Comparison of ENCODE assay signal across 25 cellular contexts in genomic region chr1:158053276-158053675, GRCh38. TPM values are rescaled to one million over a fixed set of nuclear protein-coding genes. Genes with fewer than 3 reads are reported as not detected.
DNase-seq lines count a peak whose midpoint lies in the region; ATAC-seq, FAIRE-seq and TF ChIP-seq lines count a peak whose summit lies in the region.
"Had no signal": no experiment of that assay in that cellular context is flagged by ENCODE, and none has a peak within 500 bp of the region (broad histone marks: within the 10 kb centered on the region; RNA-seq: fewer than 3 reads in every experiment).

No MANE protein-coding gene starts in this region.

- no peak for TF ChIP-seq CTCF in bronchial epithelial cell (IDR thresholded peaks at IDR 0.05; ENCODE audit: insufficient read depth, low read length, severe bottlenecking)
- no peak for TF ChIP-seq CTCF in sigmoid colon (IDR thresholded peaks at IDR 0.05)
- no peak for TF ChIP-seq CTCF in gastrocnemius medialis (IDR thresholded peaks at IDR 0.05 in 4 of 5, conservative IDR thresholded peaks at IDR 0.05 in 1 of 5)

- H3K27me3 ChIP-seq in bronchial epithelial cell (ENCODE audit: control insufficient read depth, insufficient read depth, low read length) (no peaks in the 10 kb centered on the region), sigmoid colon (no peaks in the 10 kb centered on the region), gastrocnemius medialis (no peaks in the 10 kb centered on the region)

- H3K27ac ChIP-seq in mesodermal cell (ENCODE audit: low read depth, low read length, severe bottlenecking) (peak overlapping the region; percentile 67), sigmoid colon (no peak overlapping the region), gastrocnemius medialis (no peak overlapping the region)
- H3K27ac ChIP-seq: SK-N-MC, spleen had no signal

- intact Hi-C loops in sigmoid colon (cut with DNase I) (no loop called here), gastrocnemius medialis (cut with DNase I; ENCODE audit: low total_unique reads) (no loop called here)

- H3K4me1 ChIP-seq in mesodermal cell (ENCODE audit: control insufficient read depth, insufficient read depth, low read length, poor library complexity, severe bottlenecking) (peaks cover 37% of the 10 kb centered on the region), sigmoid colon (peaks cover 0 to 62% (median 55%) of the 10 kb centered on the region in 4 donors), gastrocnemius medialis (no peaks in the 10 kb centered on the region)

- TF ChIP-seq POLR2A in sigmoid colon (IDR thresholded peaks at IDR 0.05) (no peak), gastrocnemius medialis (IDR thresholded peaks at IDR 0.05) (no peak)

- peak; percentile 13 for FAIRE-seq in bronchial epithelial cell (lab: Jason Lieb, UNC)
- FAIRE-seq: frontal cortex, GM12891, TTC549 had no signal

- peak; percentile 51 for DNase-seq in AG20443 (ENCODE audit: low spot score)
- DNase-seq in NCI-H524 treated with DMSO at 0.1 percent for 48 hours (lab: John Stamatoyannopoulos, UW), result peak; percentile 27
- DNase-seq in bronchial epithelial cell (ENCODE audit: low read depth), result peak; percentile 17
- DNase-seq in sigmoid colon, result no peak
- DNase-seq in GDM1 (lab: John Stamatoyannopoulos, UW), result no peak
- DNase-seq in gastrocnemius medialis, result no peak
- no peak for DNase-seq in globus pallidus (ENCODE audit: low spot score)
- DNase-seq: ACHN; activated CD4-positive, alpha-beta memory T cell treated with anti-CD3 and anti-CD28 coated beads, Interleukin-2, amount 10 ng/mL, durations not matched to agents 7 days and 5 days; activated naive CD8-positive, alpha-beta T cell treated with anti-CD3 and anti-CD28 coated beads for 36 hours; activated T-cell treated with anti-CD3 and anti-CD28 coated beads, Interleukin-2, amount 50 U/mL, for 4 hours; caudate nucleus; CD4-positive, alpha-beta memory T cell; effector memory CD4-positive, alpha-beta T cell; naive B cell; NCI-H1417 treated with DMSO at 0.1 percent for 48 hours; posterior cingulate gyrus; trophoblast cell had no signal

- H3K36me3 ChIP-seq in bronchial epithelial cell (ENCODE audit: control insufficient read depth, insufficient read depth, low read length), result peaks cover 6% of the 10 kb centered on the region
- H3K36me3 ChIP-seq in mesodermal cell (ENCODE audit: control insufficient read depth, insufficient read depth, low read length), result peaks cover 69% of the 10 kb centered on the region
- H3K36me3 ChIP-seq in sigmoid colon, result no peaks in the 10 kb centered on the region
- no peaks in the 10 kb centered on the region for H3K36me3 ChIP-seq in gastrocnemius medialis
- H3K36me3 ChIP-seq: spleen had no signal

- H3K4me3 ChIP-seq in bronchial epithelial cell (ENCODE audit: low read depth, low read length) (no peak overlapping the region), mesodermal cell (ENCODE audit: extremely low read depth, insufficient read depth, low read length, poor library complexity, severe bottlenecking) (no peak overlapping the region), sigmoid colon (no peak overlapping the region), gastrocnemius medialis (no peak overlapping the region)
- H3K4me3 ChIP-seq: SK-N-MC, spleen had no signal

- no peak for TF ChIP-seq EP300 in sigmoid colon (IDR thresholded peaks at IDR 0.05)

- no peak for ATAC-seq in gastrocnemius medialis
- ATAC-seq: activated T-cell treated with anti-CD3 and anti-CD28 coated beads, Interleukin-2, amount 50 U/mL, for 4 hours; stimulated activated memory B cell treated with anti-CD40 and anti-IgM and Interleukin-4, amounts not matched to agents 10 μg/mL and 1 μg/mL and 100 μg/mL, for 72 hours had no signal

- in situ Hi-C loops in gastrocnemius medialis (cut with MboI; ENCODE audit: low sequenced_read_pairs in 4 of 4), result no loop called here

- H3K9me3 ChIP-seq in mesodermal cell (ENCODE audit: control insufficient read depth, low read length) (no peaks in the 10 kb centered on the region), sigmoid colon (no peaks in the 10 kb centered on the region), gastrocnemius medialis (no peaks in the 10 kb centered on the region)
- H3K9me3 ChIP-seq: spleen had no signal

RNA-seq across cellular contexts. Expression of gene KIRREL1, which starts 59.8 kb away (rescaled TPM):
- total RNA-seq in bronchial epithelial cell (20.2 and 24.2 TPM in 2 replicates), sigmoid colon (10 to 100 TPM; 29.0 to 57.0 (median 44.0) TPM), gastrocnemius medialis (10 to 100 TPM in 1 of 4 donors, 1 to 10 TPM in 3; 2.8 to 15.1 (median 6.6) TPM)
- 72.5 TPM for polyA plus RNA-seq in mesodermal cell (2013, experiment 1 of 2)
- 57.5 TPM for polyA plus RNA-seq in mesodermal cell (2013, experiment 2 of 2)
- 10 to 100 TPM in 1 of 3 donors, 1 to 10 TPM in 1, under 1 TPM in 1; 0.92 to 11.5 (median 1.8) TPM for polyA plus RNA-seq in sigmoid colon
- total RNA-seq: activated CD4-positive, alpha-beta memory T cell treated with anti-CD3 and anti-CD28 coated beads, Interleukin-2, amount 10 ng/mL, durations not matched to agents 7 days and 5 days; CD4-positive, alpha-beta memory T cell had no signal
- polyA plus RNA-seq: CD4-positive, alpha-beta memory T cell had no signal

Comparison
In these comparisons a context has a peak if more than half of its experiments do, and no peak if none do; other contexts are left out.
1. DNase-seq: peak in AG20443 (single experiment), NCI-H524 treated with DMSO at 0.1 percent for 48 hours (single experiment) and bronchial epithelial cell (single experiment); none in sigmoid colon (single experiment), GDM1 (single experiment), gastrocnemius medialis (0 of 2) and globus pallidus (single experiment).